In genomic region chr11:47552581-47553416, GRCh38 we compare ENCODE assay signal across 8 cellular contexts. TPM values are rescaled to one million over a fixed set of nuclear protein-coding genes. Genes with fewer than 3 reads are reported as not detected.
DNase-seq lines count a peak whose midpoint lies in the region; ATAC-seq, FAIRE-seq and TF ChIP-seq lines count a peak whose summit lies in the region.

Gene CELF1, minus strand, starts transcription at chr11:47553132. Its CDS starts 53,609 bp downstream, at chr11:47499523.

- H3K9ac ChIP-seq in HepG2 (ENCODE audit: insufficient read depth, low read depth, low read length), result peak within 1 kb of the TSS; percentile 95

- H3K27me3 Mint-ChIP-seq in CD4-positive, CD25-positive, alpha-beta regulatory T cell, result no peaks in the 10 kb centered on the region
- H3K27me3 Mint-ChIP-seq in dendritic cell treated with granulocyte-macrophage colony-stimulating factor and Interleukin-4, amounts not matched to agents 40 ng/mL and 50 ng/mL, for 4 days, result no peaks in the 10 kb centered on the region

- POLR2A ChIA-PET in HepG2 (lab: Yijun Ruan, JAX), result interaction anchor here (0.6 to 2.6 kb wide), 5 partner anchors 12 to 126 kb away, joined by 3 to 19 read pairs (median 3); partner anchors contain the start of genes KBTBD4, NDUFS3, PSMC3 and PTPMT1

- BruUV-seq in HepG2 (replicated peaks; lab: Mats Ljungman, UMichigan), result TSS peak; percentile 54

- peak; percentile 89 to 94 (median 92) for DNase-seq in CD4-positive, CD25-positive, alpha-beta regulatory T cell
- DNase-seq in NCI-H748 (lab: John Stamatoyannopoulos, UW; ENCODE audit: unreplicated experiment) (peak; percentile 94), HepG2 (ENCODE audit: low spot score) (peak; percentile 77)
- DNase-seq in activated CD4-positive, alpha-beta T cell treated with anti-CD3 and anti-CD28 coated beads, Interleukin-2, amount 50 U/mL, for 24 hours (ENCODE audit: low read depth in 1 of 2, low spot score in 1 of 2), result peak; percentile 83 to 86
- DNase-seq in stimulated activated CD4-positive, alpha-beta T cell treated with anti-CD3 and anti-CD28 coated beads, Interleukin-4, amount 100 ng/mL, for 1 hour, result peak; percentile 92

- peak within 1 kb of the TSS; percentile 97 for H3K4me3 ChIP-seq in CD4-positive, CD25-positive, alpha-beta regulatory T cell (ENCODE audit: low read depth, low read length)
- peak within 1 kb of the TSS; percentile 69 to 98 (median 69) for H3K4me3 ChIP-seq in HepG2 (replicated peaks in 1 of 3; ENCODE audit: insufficient read depth in 1 of 3, low read depth in 2 of 3, low read length in 3 of 3)

- peak within 1 kb of the TSS; percentile 80 for H2AFZ ChIP-seq in HepG2 (ENCODE audit: low read length)

- H3K36me3 ChIP-seq in CD4-positive, CD25-positive, alpha-beta regulatory T cell (ENCODE audit: control insufficient read depth, insufficient read depth, low read length), result no peaks in the 10 kb centered on the region
- peaks cover 0 to 3% of the 10 kb centered on the region in 2 experiments; a peak in 2 of 5 replicates for H3K36me3 ChIP-seq in HepG2 (replicated peaks in 1 of 2; ENCODE audit: control insufficient read depth in 1 of 2, insufficient read depth in 2 of 2, low read length in 2 of 2)

- H3K27me3 ChIP-seq in CD4-positive, CD25-positive, alpha-beta regulatory T cell (ENCODE audit: control insufficient read depth, insufficient read depth, low read length), result no peaks in the 10 kb centered on the region
- no peaks in the 10 kb centered on the region for H3K27me3 ChIP-seq in HepG2 (ENCODE audit: control insufficient read depth in 1 of 2, insufficient read depth in 2 of 2, low read length in 2 of 2)

- no peaks in the 10 kb centered on the region for H3K9me3 Mint-ChIP-seq in CD4-positive, CD25-positive, alpha-beta regulatory T cell
- H3K9me3 Mint-ChIP-seq in dendritic cell treated with granulocyte-macrophage colony-stimulating factor and Interleukin-4, amounts not matched to agents 40 ng/mL and 50 ng/mL, for 4 days, result no peaks in the 10 kb centered on the region

- WGBS in HepG2 (ENCODE audit: low lambda C conversion rate), result 0% methylated on average over 16 of the region's 88 CpGs

- in situ Hi-C loops in HepG2 (cut with HindIII; ENCODE audit: extremely low pct_ligation_motif_present, low pct_unique_long_range_greater_than_20kb), result no loop called here

- H3K27ac ChIP-seq in CD4-positive, CD25-positive, alpha-beta regulatory T cell (ENCODE audit: insufficient read depth, low read length, poor library complexity, severe bottlenecking), result peak within 1 kb of the TSS; percentile 84
- H3K27ac ChIP-seq in HepG2 (ENCODE audit: extremely low read length, insufficient read depth, low read length), result peak within 1 kb of the TSS; percentile 81

- peaks cover 11% of the 10 kb centered on the region for H3K36me3 Mint-ChIP-seq in CD4-positive, CD25-positive, alpha-beta regulatory T cell
- H3K36me3 Mint-ChIP-seq in dendritic cell treated with granulocyte-macrophage colony-stimulating factor and Interleukin-4, amounts not matched to agents 40 ng/mL and 50 ng/mL, for 4 days (ENCODE audit: low read depth), result peaks cover 40% of the 10 kb centered on the region

- H3K4me1 ChIP-seq in CD4-positive, CD25-positive, alpha-beta regulatory T cell (ENCODE audit: control insufficient read depth, insufficient read depth, low read length, poor library complexity, severe bottlenecking), result peaks cover 45% of the 10 kb centered on the region
- H3K4me1 ChIP-seq in HepG2 (ENCODE audit: insufficient read depth, low read length), result peaks cover 43% of the 10 kb centered on the region

- ATAC-seq in CD4-positive, CD25-positive, alpha-beta regulatory T cell (ENCODE audit: low read depth in 2 of 2), result peak; percentile 96 to 97
- peak; percentile 88 for ATAC-seq in GM19395 (IDR thresholded peaks at IDR 0.05; ENCODE audit: unreplicated experiment)
- ATAC-seq in HG03558 (IDR thresholded peaks at IDR 0.05; ENCODE audit: extremely low read depth, unreplicated experiment), result peak; percentile 90
- peak; percentile 93 for ATAC-seq in HepG2

- peaks cover 18 to 50% (median 37%) of the 10 kb centered on the region in 4 donors for H3K4me1 Mint-ChIP-seq in CD4-positive, CD25-positive, alpha-beta regulatory T cell
- H3K4me1 Mint-ChIP-seq in dendritic cell treated with granulocyte-macrophage colony-stimulating factor and Interleukin-4, amounts not matched to agents 40 ng/mL and 50 ng/mL, for 4 days (ENCODE audit: low read depth), result peaks cover 46% of the 10 kb centered on the region

- no peaks in the 10 kb centered on the region for H3K9me3 ChIP-seq in CD4-positive, CD25-positive, alpha-beta regulatory T cell (ENCODE audit: control insufficient read depth in 2 of 2, low read length in 2 of 2)
- no peaks in the 10 kb centered on the region for H3K9me3 ChIP-seq in HepG2 (ENCODE audit: low read length)

- TF ChIP-seq CTCF in HepG2 (CRISPR knock-in tag; IDR thresholded peaks at IDR 0.05), result peak; percentile 82

- TF ChIP-seq RAD21 in HepG2 (CRISPR knock-in tag; IDR thresholded peaks at IDR 0.05), result peak; percentile 63

- CTCF ChIA-PET in HepG2 (lab: Yijun Ruan, JAX; ENCODE audit: low intra/inter-chr PET ratio, low total read pairs), result no interaction called here

- TF ChIP-seq POLR2A in HepG2 (IDR thresholded peaks at IDR 0.05; ENCODE audit: insufficient read depth in 1 of 2, low read depth in 2 of 2, low read length in 2 of 2), result peak; percentile 42 to 82; a peak in 3 of 4 replicates

- H3K4me3 Mint-ChIP-seq in CD4-positive, CD25-positive, alpha-beta regulatory T cell, result peak within 1 kb of the TSS; percentile 88 to 96 (median 96)
- peak within 1 kb of the TSS; percentile 97 for H3K4me3 Mint-ChIP-seq in dendritic cell treated with granulocyte-macrophage colony-stimulating factor and Interleukin-4, amounts not matched to agents 40 ng/mL and 50 ng/mL, for 4 days

- H3K4me2 ChIP-seq in HepG2 (ENCODE audit: low read depth, low read length), result peak within 1 kb of the TSS; percentile 84

- TF ChIP-seq EP300 in HepG2 (IDR thresholded peaks at IDR 0.05; ENCODE audit: low read depth in 2 of 2, low read length in 2 of 2), result no peak
- TF ChIP-seq EP300 in HepG2 (CRISPR knock-in tag; IDR thresholded peaks at IDR 0.05; ENCODE audit: borderline replicate concordance), result no peak

- peak; percentile 28 for FAIRE-seq in HepG2 (lab: Jason Lieb, UNC)

- peaks cover 31% of the 10 kb centered on the region for H4K20me1 ChIP-seq in HepG2 (ENCODE audit: insufficient read depth, low read length)

- H3K27ac Mint-ChIP-seq in CD4-positive, CD25-positive, alpha-beta regulatory T cell, result peak within 1 kb of the TSS; percentile 94 to 98 (median 97)
- H3K27ac Mint-ChIP-seq in dendritic cell treated with granulocyte-macrophage colony-stimulating factor and Interleukin-4, amounts not matched to agents 40 ng/mL and 50 ng/mL, for 4 days, result peak within 1 kb of the TSS; percentile 99

- intact Hi-C loops in dendritic cell treated with granulocyte-macrophage colony-stimulating factor and Interleukin-4, amounts not matched to agents 40 ng/mL and 50 ng/mL, for 4 days (cut with micrococcal nuclease), result loop anchor here (2.0 to 10.0 kb wide), 3 partner anchors 35 to 62 kb away; no protein-coding TSS in a partner anchor
- intact Hi-C loops in HepG2 (cut with micrococcal nuclease; ENCODE audit: unreplicated experiment), result loop anchor here (5.0 kb wide), 1 partner anchor 65 kb away; no protein-coding TSS in a partner anchor

- H3K79me2 ChIP-seq in HepG2 (ENCODE audit: insufficient read depth, low read length), result peaks cover 48% of the 10 kb centered on the region

TF ChIP-seq in HepG2, 621 proteins besides CTCF, POLR2A, EP300 and RAD21 (continues in another document):
- TF ChIP-seq BCL6 (CRISPR knock-in tag; IDR thresholded peaks at IDR 0.05), result 0 out of 2 replicates have a peak, but pooled peaks have one; percentile 7
- TF ChIP-seq, protein P1, sequence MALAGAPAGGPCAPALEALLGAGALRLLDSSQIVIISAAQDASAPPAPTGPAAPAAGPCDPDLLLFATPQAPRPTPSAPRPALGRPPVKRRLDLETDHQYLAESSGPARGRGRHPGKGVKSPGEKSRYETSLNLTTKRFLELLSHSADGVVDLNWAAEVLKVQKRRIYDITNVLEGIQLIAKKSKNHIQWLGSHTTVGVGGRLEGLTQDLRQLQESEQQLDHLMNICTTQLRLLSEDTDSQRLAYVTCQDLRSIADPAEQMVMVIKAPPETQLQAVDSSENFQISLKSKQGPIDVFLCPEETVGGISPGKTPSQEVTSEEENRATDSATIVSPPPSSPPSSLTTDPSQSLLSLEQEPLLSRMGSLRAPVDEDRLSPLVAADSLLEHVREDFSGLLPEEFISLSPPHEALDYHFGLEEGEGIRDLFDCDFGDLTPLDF (CRISPR knock-in tag; IDR thresholded peaks at IDR 0.05), result 0 out of 2 replicates have a peak, but pooled peaks have one; percentile 20
- no peak; the same call in 1 of the 2 replicates for TF ChIP-seq TARDBP (CRISPR knock-in tag; IDR thresholded peaks at IDR 0.05)
- TF ChIP-seq MAFK (conservative IDR thresholded peaks at IDR 0.05 in 1 of 2, IDR thresholded peaks at IDR 0.05 in 1 of 2; ENCODE audit: low read length in 2 of 2), result no peak

RNA-seq across cellular contexts. Expression of gene CELF1, which starts in this region (rescaled TPM):
- total RNA-seq in CD4-positive, CD25-positive, alpha-beta regulatory T cell, result 124 TPM
- polyA plus RNA-seq in CD4-positive, CD25-positive, alpha-beta regulatory T cell, result 10 to 100 TPM; 30.8 to 61.2 (median 47.9) TPM
- total RNA-seq in HepG2 (2016; rRNA removed; fragmentation: Illumina TruSeq; extraction: Trizol), result 80.1 and 93.4 TPM in 2 replicates
- 11.9 and 18.9 TPM in 2 replicates for total RNA-seq in HepG2 (2016; cell fraction: cytosol; rRNA removed; fragmentation: Illumina TruSeq; extraction: Trizol; ENCODE audit: low read depth)
- 79.6 and 87.8 TPM in 2 replicates for total RNA-seq in HepG2 (2016; cell fraction: insoluble cytoplasmic fraction; rRNA removed; fragmentation: Illumina TruSeq; extraction: Trizol)
- 21.9 and 25.0 TPM in 2 replicates for total RNA-seq in HepG2 (2016; cell fraction: membrane; rRNA removed; fragmentation: Illumina TruSeq; extraction: Trizol)
- 82.4 and 83.3 TPM in 2 replicates for total RNA-seq in HepG2 (2016; cell fraction: nucleus; rRNA removed; fragmentation: Illumina TruSeq; extraction: Trizol)
- polyA plus RNA-seq in HepG2 (2011; rRNA removed), result 69.0 and 70.4 TPM in 2 replicates
- polyA plus RNA-seq in HepG2 (2011; cell fraction: cytosol; rRNA removed), result 39.2 and 40.8 TPM in 2 replicates
- polyA plus RNA-seq in HepG2 (2011; cell fraction: nucleus; rRNA removed), result 119 and 122 TPM in 2 replicates
- polyA plus RNA-seq in HepG2 (2012), result 26.5 and 31.0 TPM in 2 replicates
- polyA plus RNA-seq in HepG2 (2016; cell fraction: cytosol; fragmentation: Illumina TruSeq; extraction: Trizol; ENCODE audit: low read depth), result 1.3 and 1.7 TPM in 2 replicates
- 45.5 and 54.9 TPM in 2 replicates for polyA plus RNA-seq in HepG2 (2016; cell fraction: insoluble cytoplasmic fraction; fragmentation: Illumina TruSeq; extraction: Trizol; ENCODE audit: low read depth)
- polyA plus RNA-seq in HepG2 (2016; cell fraction: membrane; fragmentation: Illumina TruSeq; extraction: Trizol; ENCODE audit: low read depth), result 4.2 and 6.0 TPM in 2 replicates
- polyA plus RNA-seq in HepG2 (2016; cell fraction: nucleus; fragmentation: Illumina TruSeq; extraction: Trizol; ENCODE audit: insufficient read depth, low read depth), result 81.4 and 92.9 TPM in 2 replicates
- 153 and 310 TPM in 2 replicates for polyA minus RNA-seq in HepG2 (2011; rRNA and poly(A)+ RNA removed; ENCODE audit: low replicate concordance)
- 51.3 and 63.1 TPM in 2 replicates for polyA minus RNA-seq in HepG2 (2011; cell fraction: cytosol; rRNA and poly(A)+ RNA removed)
- 123 and 152 TPM in 2 replicates for polyA minus RNA-seq in HepG2 (2011; cell fraction: nucleus; rRNA and poly(A)+ RNA removed)

Comparison
In these comparisons a context has a peak if more than half of its experiments do, and no peak if none do; other contexts are left out.
1. Peak in every context shown above with its lines: DNase-seq, ATAC-seq, H3K4me3 ChIP-seq and H3K27ac ChIP-seq.